In genomic region chr1:46585312-46585711, GRCh38 we compare ENCODE assay signal across 33 cellular contexts.
"Had no signal": no experiment of that assay in that cellular context is flagged by ENCODE, and none has a peak within 500 bp of the region (broad histone marks: within the 10 kb centered on the region; RNA-seq: fewer than 3 reads in every experiment).

No MANE protein-coding gene starts in this region.

- H3K27ac ChIP-seq: ascending aorta, KMS-11, Peyer's patch, WERI-Rb-1 had no signal

- H3K9me3 ChIP-seq: ascending aorta, Peyer's patch had no signal

- H3K4me1 ChIP-seq: ascending aorta had no signal

- ATAC-seq: activated T-cell treated with anti-CD3 and anti-CD28 coated beads, Interleukin-2, amount 50 U/mL, for 4 hours; PC-3; Right ventricle myocardium inferior; SK-N-SH treated with all-trans-retinoic acid at 6 μM for 48 hours; T-cell; T-helper 17 cell had no signal

- H3K27me3 ChIP-seq: ascending aorta, Peyer's patch had no signal

- DNase-seq: activated CD4-positive, alpha-beta T cell treated with anti-CD3 and anti-CD28 coated beads for 1 hour; activated CD4-positive, alpha-beta T cell treated with anti-CD3 and anti-CD28 coated beads, Interleukin-2, amount 10 ng/mL, durations not matched to agents 24 days and 14 days; activated CD4-positive, alpha-beta T cell treated with anti-CD3 and anti-CD28 coated beads, Interleukin-2, amount 50 U/mL, for 4 hours; activated CD4-positive, CD25-positive, alpha-beta regulatory T cell; activated CD8-positive, alpha-beta memory T cell treated with anti-CD3 and anti-CD28 coated beads, Interleukin-2, amount 50 U/mL, for 4 hours; activated effector memory CD4-positive, alpha-beta T cell treated with Interleukin-2 at 50 U/mL for 16 hours; activated naive CD4-positive, alpha-beta T cell treated with anti-CD3 and anti-CD28 coated beads, Interleukin-2, amount 10 ng/mL, durations not matched to agents 7 days and 5 days; activated T-cell treated with anti-CD3 and anti-CD28 coated beads for 4 hours; activated T-cell treated with anti-CD3 and anti-CD28 coated beads, Interleukin-2, amount 50 U/mL, for 4 hours; MM.1S; NCI-H1092 treated with DMSO at 0.1 percent for 48 hours; NCI-H1417; NCI-H146; NCI-H187; NCI-H2029 treated with DMSO at 0.1 percent for 48 hours; NCI-H2107; NCI-H2171; NCI-H510A; NCI-H526; NCI-H748 treated with DMSO at 0.1 percent for 48 hours; NK-92 treated with Interleukin-12 subunit alpha and Interleukin-12 subunit beta, amount 100 ng/mL, for 24 hours; PC-3; Peyer's patch; RPMI8226; SIG-M5; T-cell; T-helper 17 cell; T-helper 9 cell; WERI-Rb-1 had no signal

- H3K4me3 ChIP-seq: ascending aorta, Peyer's patch had no signal
